23 cellular contexts compared by ENCODE assay signal in the genomic region with DNA sequence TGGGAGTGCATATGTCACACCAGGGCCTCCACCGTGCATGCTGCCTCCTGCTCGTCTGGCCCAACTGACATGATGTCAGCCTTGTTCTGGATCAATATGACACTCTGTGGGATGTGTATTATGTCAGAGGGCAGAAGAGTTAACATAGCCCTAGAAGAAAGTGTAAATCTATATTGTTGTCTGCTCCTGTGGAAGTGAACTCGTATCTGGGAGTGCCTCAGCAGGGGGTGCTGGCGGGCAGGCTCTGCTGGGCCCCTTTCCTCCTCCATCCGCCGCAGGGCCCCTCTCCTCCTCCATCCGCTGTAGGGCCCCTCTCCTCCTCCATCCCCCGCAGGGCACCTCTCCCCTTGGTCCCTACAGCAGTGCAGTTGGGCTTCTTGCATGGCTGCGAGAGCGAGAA.
A peak's percentile ranks its signal among the peaks of the same experiment; 100 is the strongest.
DNase-seq lines count a peak whose midpoint lies in the region; ATAC-seq, FAIRE-seq and TF ChIP-seq lines count a peak whose summit lies in the region.
"Had no signal": no experiment of that assay in that cellular context is flagged by ENCODE, and none has a peak within 500 bp of the region (broad histone marks: within the 10 kb centered on the region; RNA-seq: fewer than 3 reads in every experiment).

No MANE protein-coding gene starts in this region.

- H3K4me3 ChIP-seq in HepG2 (replicated peaks in 1 of 3; ENCODE audit: insufficient read depth in 1 of 3, low read depth in 2 of 3, low read length in 3 of 3) (no peak overlapping the region), right lobe of liver (no peak overlapping the region), neuronal stem cell (ENCODE audit: low read length in 2 of 2) (no peak overlapping the region), prostate gland (no peak overlapping the region)
- H3K4me3 ChIP-seq: A549; BLaER1 treated with 17β-estradiol and CSF1 and Interleukin-3, amounts not matched to agents 10 nM and 100 nM; GM23338; HAP-1 had no signal

- peaks cover 6% of the 10 kb centered on the region for H3K36me3 Mint-ChIP-seq in glutamatergic neuron (ENCODE audit: unreplicated experiment)
- H3K36me3 Mint-ChIP-seq: CD14-positive monocyte; CD4-positive, alpha-beta memory T cell had no signal

- H3K4me3 Mint-ChIP-seq in glutamatergic neuron (ENCODE audit: unreplicated experiment) = peak overlapping the region; percentile 1
- H3K4me3 Mint-ChIP-seq: CD4-positive, alpha-beta memory T cell; GM23338 had no signal

- ATAC-seq in HepG2 (no peak), right lobe of liver (no peak)
- ATAC-seq: A549, GM23338 had no signal

- CTCF ChIA-PET in HepG2 (lab: Yijun Ruan, JAX; ENCODE audit: low intra/inter-chr PET ratio, low total read pairs) = no interaction called here

- H3K4me1 Mint-ChIP-seq in glutamatergic neuron (ENCODE audit: low read depth, unreplicated experiment) = peaks cover 6% of the 10 kb centered on the region
- H3K4me1 Mint-ChIP-seq: CD14-positive monocyte; CD4-positive, alpha-beta memory T cell; GM23338 had no signal

- no TSS peak for BruUV-seq in HepG2 (replicated peaks; lab: Mats Ljungman, UMichigan)

- FAIRE-seq in HepG2 (lab: Jason Lieb, UNC) = no peak
- FAIRE-seq: A549, GM12891, GM18507 had no signal

- 0 out of 2 replicates have a peak, but pooled peaks have one; percentile 5 for TF ChIP-seq CTCF in HepG2 (CRISPR knock-in tag; IDR thresholded peaks at IDR 0.05)
- no peak for TF ChIP-seq CTCF in right lobe of liver (IDR thresholded peaks at IDR 0.05)
- TF ChIP-seq CTCF in glutamatergic neuron (IDR thresholded peaks at IDR 0.05; ENCODE audit: partially characterized antibody, unreplicated experiment) = no peak
- TF ChIP-seq CTCF in prostate gland (IDR thresholded peaks at IDR 0.05) = no peak

- 17% methylated on average over 8 of the region's 10 CpGs for WGBS in HepG2 (ENCODE audit: low lambda C conversion rate)
- 69% methylated on average over 6 of the region's 10 CpGs for WGBS in right lobe of liver (ENCODE audit: insufficient coverage, low coverage, low lambda C conversion rate, missing lambda C conversion rate)
- no CpG with 5 or more reads among the region's 10 CpGs for WGBS in neuronal stem cell (ENCODE audit: extremely low coverage in 2 of 2, insufficient read length in 2 of 2, insufficient replicate concordance in 1 of 2), 2 donors
- 66% methylated on average over 10 of the region's 10 CpGs for WGBS in prostate gland

- H3K36me3 ChIP-seq in HepG2 (replicated peaks in 1 of 2; ENCODE audit: control insufficient read depth in 1 of 2, insufficient read depth in 2 of 2, low read length in 2 of 2) (no peaks in the 10 kb centered on the region), right lobe of liver (no peaks in the 10 kb centered on the region), neuronal stem cell (replicated peaks in 1 of 2; ENCODE audit: control insufficient read depth in 2 of 2, insufficient read depth in 2 of 2, low read length in 2 of 2) (no peaks in the 10 kb centered on the region), prostate gland (no peaks in the 10 kb centered on the region)
- H3K36me3 ChIP-seq: BE2C; BLaER1 treated with 17β-estradiol and CSF1 and Interleukin-3, amounts not matched to agents 10 nM and 100 nM; HAP-1 had no signal

- no peak overlapping the region for H3K14ac ChIP-seq in neuronal stem cell (ENCODE audit: low read length)

- H3K9ac ChIP-seq in HepG2 (ENCODE audit: insufficient read depth, low read depth, low read length) (no peak overlapping the region), neuronal stem cell (ENCODE audit: low read depth, low read length, poor library complexity) (peak overlapping the region; percentile 55)
- H3K9ac ChIP-seq: BLaER1 treated with 17β-estradiol and CSF1 and Interleukin-3, amounts not matched to agents 10 nM and 100 nM had no signal

- H3K27ac Mint-ChIP-seq in glutamatergic neuron (ENCODE audit: unreplicated experiment) = peak overlapping the region; percentile 95
- H3K27ac Mint-ChIP-seq: CD4-positive, alpha-beta memory T cell; GM23338 had no signal

- TF ChIP-seq EP300 in HepG2 (IDR thresholded peaks at IDR 0.05; ENCODE audit: low read depth in 2 of 2, low read length in 2 of 2) (no peak), HepG2 (CRISPR knock-in tag; IDR thresholded peaks at IDR 0.05; ENCODE audit: borderline replicate concordance) (no peak)

- TF ChIP-seq POLR2A in HepG2 (IDR thresholded peaks at IDR 0.05; ENCODE audit: insufficient read depth in 1 of 2, low read depth in 2 of 2, low read length in 2 of 2) (no peak), right lobe of liver (IDR thresholded peaks at IDR 0.05) (no peak), prostate gland (IDR thresholded peaks at IDR 0.05) (no peak)

- TF ChIP-seq RAD21 in HepG2 (CRISPR knock-in tag; IDR thresholded peaks at IDR 0.05) = no peak

- H2BK120ac ChIP-seq in neuronal stem cell (ENCODE audit: low read depth, low read length) = no peak overlapping the region

- no peak overlapping the region for H3K18ac ChIP-seq in neuronal stem cell (ENCODE audit: low read length)

- no peak overlapping the region for H4K8ac ChIP-seq in neuronal stem cell (ENCODE audit: low read depth, low read length)

- H4K91ac ChIP-seq in neuronal stem cell (ENCODE audit: low read depth, low read length, poor library complexity) = no peak overlapping the region

- peak overlapping the region; percentile 86 for H2AK5ac ChIP-seq in neuronal stem cell (ENCODE audit: low read depth, low read length)

- POLR2A ChIA-PET in HepG2 (lab: Yijun Ruan, JAX) = no interaction called here

- peaks cover 9% of the 10 kb centered on the region for H3K9me3 Mint-ChIP-seq in glutamatergic neuron (ENCODE audit: unreplicated experiment)
- H3K9me3 Mint-ChIP-seq: CD4-positive, alpha-beta memory T cell had no signal

- peak overlapping the region; percentile 82 for H3K23ac ChIP-seq in neuronal stem cell (ENCODE audit: low read depth, low read length, poor library complexity)

- H3K4me1 ChIP-seq in HepG2 (ENCODE audit: insufficient read depth, low read length) (no peaks in the 10 kb centered on the region; the same call in 1 of the 2 replicates), right lobe of liver (no peaks in the 10 kb centered on the region), neuronal stem cell (ENCODE audit: control insufficient read depth in 2 of 2, insufficient read depth in 1 of 2, low read depth in 1 of 2, low read length in 2 of 2) (no peaks in the 10 kb centered on the region), prostate gland (replicated peaks) (no peaks in the 10 kb centered on the region)
- H3K4me1 ChIP-seq: A549; BE2C; BLaER1 treated with 17β-estradiol and CSF1 and Interleukin-3, amounts not matched to agents 10 nM and 100 nM; HAP-1 had no signal

- no peak overlapping the region for H3K27ac ChIP-seq in HepG2 (ENCODE audit: extremely low read length, insufficient read depth, low read length)
- H3K27ac ChIP-seq in right lobe of liver = no peak overlapping the region
- H3K27ac ChIP-seq in neuronal stem cell (replicated peaks; ENCODE audit: low read length) = no peak overlapping the region
- H3K27ac ChIP-seq in prostate gland = no peak overlapping the region
- H3K27ac ChIP-seq: A549; BLaER1 treated with 17β-estradiol and CSF1 and Interleukin-3, amounts not matched to agents 10 nM and 100 nM had no signal

- H3K27me3 Mint-ChIP-seq in glutamatergic neuron (ENCODE audit: unreplicated experiment) = peaks cover 14% of the 10 kb centered on the region

- H2AFZ ChIP-seq in HepG2 (ENCODE audit: low read length) (no peak overlapping the region), neuronal stem cell (ENCODE audit: low read length) (no peak overlapping the region)
- H2AFZ ChIP-seq: GM23338 had no signal

- H3K9me3 ChIP-seq in HepG2 (ENCODE audit: low read length) (no peaks in the 10 kb centered on the region), right lobe of liver (no peaks in the 10 kb centered on the region), neuronal stem cell (replicated peaks in 1 of 2; ENCODE audit: control insufficient read depth in 2 of 2, insufficient read depth in 1 of 2, low read depth in 1 of 2, low read length in 2 of 2) (no peaks in the 10 kb centered on the region), prostate gland (no peaks in the 10 kb centered on the region)
- H3K9me3 ChIP-seq: A549; BE2C; BLaER1 treated with 17β-estradiol and CSF1 and Interleukin-3, amounts not matched to agents 10 nM and 100 nM; HAP-1 had no signal

- no peaks in the 10 kb centered on the region for H3K79me2 ChIP-seq in HepG2 (ENCODE audit: insufficient read depth, low read length)

- H3K4me2 ChIP-seq in HepG2 (ENCODE audit: low read depth, low read length) = no peak overlapping the region
- H3K4me2 ChIP-seq in neuronal stem cell (ENCODE audit: insufficient read depth, low read length, poor library complexity, severe bottlenecking) = no peak overlapping the region
- H3K4me2 ChIP-seq: A549; BLaER1 treated with 17β-estradiol and CSF1 and Interleukin-3, amounts not matched to agents 10 nM and 100 nM; GM23338 had no signal

- no peak overlapping the region for H2BK12ac ChIP-seq in neuronal stem cell (ENCODE audit: low read length)

- no peak overlapping the region for H2BK15ac ChIP-seq in neuronal stem cell (ENCODE audit: low read length)

- H2BK5ac ChIP-seq in neuronal stem cell (ENCODE audit: low read length) = peak overlapping the region; percentile 88

- H3K27me3 ChIP-seq in HepG2 (ENCODE audit: control insufficient read depth in 1 of 2, insufficient read depth in 2 of 2, low read length in 2 of 2) = peaks cover 4 to 34% of the 10 kb centered on the region in 2 experiments; a peak in 3 of 5 replicates
- no peaks in the 10 kb centered on the region for H3K27me3 ChIP-seq in right lobe of liver
- H3K27me3 ChIP-seq in neuronal stem cell (ENCODE audit: control insufficient read depth in 3 of 3, insufficient read depth in 3 of 3, low read depth in 1 of 3, low read length in 3 of 3) = peaks cover 0 to 11% (median 0%) of the 10 kb centered on the region in 3 experiments
- H3K27me3 ChIP-seq in prostate gland (replicated peaks; ENCODE audit: insufficient read depth) = peaks cover 3% of the 10 kb centered on the region
- H3K27me3 ChIP-seq: BE2C; BLaER1 treated with 17β-estradiol and CSF1 and Interleukin-3, amounts not matched to agents 10 nM and 100 nM had no signal

- H4K20me1 ChIP-seq in HepG2 (ENCODE audit: insufficient read depth, low read length) = no peaks in the 10 kb centered on the region

- no peak overlapping the region for H3K4ac ChIP-seq in neuronal stem cell (ENCODE audit: low read length)

- DNase-seq in HepG2 (ENCODE audit: low spot score) (no peak), right lobe of liver (no peak), glutamatergic neuron (peak; percentile 58), neuronal stem cell (ENCODE audit: low spot score) (no peak), NCI-H2029 treated with DMSO at 0.1 percent for 48 hours (lab: John Stamatoyannopoulos, UW) (no peak), prostate gland (ENCODE audit: low spot score) (no peak)
- DNase-seq: 8988T; ACHN; AML-193; BE2C; Calu3; CD4-positive, alpha-beta memory T cell; COR-L47; DMS53; DMS79 treated with DMSO at 0.1 percent for 48 hours; GF-D8 had no signal

- in situ Hi-C loops in HepG2 (cut with HindIII; ENCODE audit: extremely low pct_ligation_motif_present, low pct_unique_long_range_greater_than_20kb) = no loop called here

- no peaks in the 10 kb centered on the region for H3K79me1 ChIP-seq in neuronal stem cell (ENCODE audit: low read depth, low read length)

- intact Hi-C loops in HepG2 (cut with micrococcal nuclease; ENCODE audit: unreplicated experiment) = no loop called here
- intact Hi-C loops in right lobe of liver (cut with DNase I) = no loop called here
- intact Hi-C loops in prostate gland (cut with DNase I) = no loop called here
